15 cellular contexts compared by ENCODE assay signal in genomic region chr1:8740034-8740449, GRCh38.
A peak's percentile ranks its signal among the peaks of the same experiment; 100 is the strongest.
DNase-seq lines count a peak whose midpoint lies in the region; ATAC-seq and TF ChIP-seq lines count a peak whose summit lies in the region.
"Had no signal": no experiment of that assay in that cellular context is flagged by ENCODE, and none has a peak within 500 bp of the region (broad histone marks: within the 10 kb centered on the region; RNA-seq: fewer than 3 reads in every experiment).

No MANE protein-coding gene starts in this region.

- TF ChIP-seq CTCF in WTC11 (IDR thresholded peaks at IDR 0.05), result no peak
- no peak for TF ChIP-seq CTCF in fibroblast of the aortic adventitia (IDR thresholded peaks at IDR 0.05; ENCODE audit: insufficient read depth, low read length)
- TF ChIP-seq CTCF in GM13976 (IDR thresholded peaks at IDR 0.05; ENCODE audit: borderline replicate concordance, control extremely low read depth, extremely low read depth, insufficient read depth, missing control alignments), result no peak
- TF ChIP-seq CTCF in suprapubic skin (IDR thresholded peaks at IDR 0.05), result no peak

- H3K27ac ChIP-seq in suprapubic skin, result no peak overlapping the region
- H3K27ac ChIP-seq: 22Rv1, colonic mucosa, psoas muscle had no signal

- H3K4me3 Mint-ChIP-seq in WTC11, result no peak overlapping the region
- H3K4me3 Mint-ChIP-seq: activated CD4-positive, alpha-beta memory T cell treated with anti-CD3 and anti-CD28 coated beads, Interleukin-2, amount 10 ng/mL, durations not matched to agents 7 days and 5 days; T-helper 1 cell treated with Interleukin-12 subunit alpha and Interleukin-12 subunit beta and Interleukin-4 antibody, amounts not matched to agents 30 μg/mL and 1 μg/mL, for 36 hours had no signal

- no peak overlapping the region for H3K4me3 ChIP-seq in fibroblast of the aortic adventitia (ENCODE audit: low read depth, low read length)
- H3K4me3 ChIP-seq in skeletal muscle cell (ENCODE audit: low read depth, low read length), result no peak overlapping the region
- H3K4me3 ChIP-seq in suprapubic skin, result no peak overlapping the region
- H3K4me3 ChIP-seq: colonic mucosa, psoas muscle had no signal

- TF ChIP-seq POLR2A in suprapubic skin (IDR thresholded peaks at IDR 0.05), result no peak

- H3K27me3 ChIP-seq in suprapubic skin, result no peaks in the 10 kb centered on the region
- H3K27me3 ChIP-seq: colonic mucosa had no signal

- POLR2A ChIA-PET in WTC11 (lab: Charles Lee), result no interaction called here

- H3K9me3 ChIP-seq in suprapubic skin, result peaks cover 5% of the 10 kb centered on the region
- H3K9me3 ChIP-seq: colonic mucosa had no signal

- H3K27ac Mint-ChIP-seq in WTC11, result no peak overlapping the region
- H3K27ac Mint-ChIP-seq: activated CD4-positive, alpha-beta memory T cell treated with anti-CD3 and anti-CD28 coated beads, Interleukin-2, amount 10 ng/mL, durations not matched to agents 7 days and 5 days; T-helper 1 cell treated with Interleukin-12 subunit alpha and Interleukin-12 subunit beta and Interleukin-4 antibody, amounts not matched to agents 30 μg/mL and 1 μg/mL, for 36 hours had no signal

- CTCF ChIA-PET in WTC11 (lab: Charles Lee), result interaction anchor here (1.0 to 3.2 kb wide), 8 partner anchors 9 to 109 kb away, joined by 3 to 21 read pairs (median 4); no protein-coding TSS in a partner anchor

- no peak for TF ChIP-seq EP300 in suprapubic skin (IDR thresholded peaks at IDR 0.05)

- peaks cover 27% of the 10 kb centered on the region for H3K9me3 Mint-ChIP-seq in WTC11

- no peaks in the 10 kb centered on the region for H3K27me3 Mint-ChIP-seq in WTC11 (ENCODE audit: low read depth)
- H3K27me3 Mint-ChIP-seq: activated CD4-positive, alpha-beta memory T cell treated with anti-CD3 and anti-CD28 coated beads, Interleukin-2, amount 10 ng/mL, durations not matched to agents 7 days and 5 days had no signal

- no peak for ATAC-seq in WTC11
- ATAC-seq: psoas muscle had no signal

- H3K4me1 ChIP-seq in suprapubic skin, result no peaks in the 10 kb centered on the region
- H3K4me1 ChIP-seq: colonic mucosa, psoas muscle had no signal

- in situ Hi-C loops in GM13976 (cut with MboI; ENCODE audit: low sequenced_read_pairs, unreplicated experiment), result no loop called here

- DNase-seq in DMS53 (lab: John Stamatoyannopoulos, UW) (peak; percentile 47), DMS53 treated with DMSO at 0.1 percent for 48 hours (lab: John Stamatoyannopoulos, UW; ENCODE audit: unreplicated experiment) (no peak), WTC11 (ENCODE audit: low spot score) (no peak), fibroblast of the aortic adventitia (ENCODE audit: low read depth) (peak; percentile 63), skeletal muscle cell (ENCODE audit: low read depth) (peak; percentile 63), GM13976 (ENCODE audit: low spot score) (no peak), suprapubic skin (ENCODE audit: low spot score in 2 of 2) (no peak)
- no peak for DNase-seq in stimulated activated CD8-positive, alpha-beta memory T cell treated with anti-CD3 and anti-CD28 coated beads, Interleukin-4, amount 100 ng/mL, for 48 hours
- DNase-seq: activated CD4-positive, alpha-beta memory T cell treated with anti-CD3 and anti-CD28 coated beads, Interleukin-2, amount 10 ng/mL, durations not matched to agents 7 days and 5 days; activated naive CD4-positive, alpha-beta T cell; colonic mucosa; NK-92 treated with Interleukin-12 subunit alpha and Interleukin-12 subunit beta, amount 100 ng/mL, for 24 hours; psoas muscle had no signal

- H3K36me3 Mint-ChIP-seq in WTC11, result peaks cover 35% of the 10 kb centered on the region

- no peaks in the 10 kb centered on the region for H3K36me3 ChIP-seq in suprapubic skin
- H3K36me3 ChIP-seq: colonic mucosa had no signal

- H3K4me1 Mint-ChIP-seq in WTC11, result no peaks in the 10 kb centered on the region
- H3K4me1 Mint-ChIP-seq: activated CD4-positive, alpha-beta memory T cell treated with anti-CD3 and anti-CD28 coated beads, Interleukin-2, amount 10 ng/mL, durations not matched to agents 7 days and 5 days had no signal

TF ChIP-seq in WTC11, 78 proteins besides CTCF, POLR2A, EP300 and RAD21:
- TF ChIP-seq HMGA2 (CRISPR knock-in tag; IDR thresholded peaks at IDR 0.05), result no peak
- TF ChIP-seq, protein P1, sequence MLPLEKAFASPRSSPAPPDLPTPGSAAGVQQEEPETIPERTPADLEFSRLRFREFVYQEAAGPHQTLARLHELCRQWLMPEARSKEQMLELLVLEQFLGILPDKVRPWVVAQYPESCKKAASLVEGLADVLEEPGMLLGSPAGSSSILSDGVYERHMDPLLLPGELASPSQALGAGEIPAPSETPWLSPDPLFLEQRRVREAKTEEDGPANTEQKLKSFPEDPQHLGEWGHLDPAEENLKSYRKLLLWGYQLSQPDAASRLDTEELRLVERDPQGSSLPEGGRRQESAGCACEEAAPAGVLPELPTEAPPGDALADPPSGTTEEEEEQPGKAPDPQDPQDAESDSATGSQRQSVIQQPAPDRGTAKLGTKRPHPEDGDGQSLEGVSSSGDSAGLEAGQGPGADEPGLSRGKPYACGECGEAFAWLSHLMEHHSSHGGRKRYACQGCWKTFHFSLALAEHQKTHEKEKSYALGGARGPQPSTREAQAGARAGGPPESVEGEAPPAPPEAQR (CRISPR knock-in tag; IDR thresholded peaks at IDR 0.05), result no peak
- no peak for TF ChIP-seq ZNF423 (CRISPR knock-in tag; IDR thresholded peaks at IDR 0.05)
- no peak for TF ChIP-seq PRDM15 (CRISPR knock-in tag; IDR thresholded peaks at IDR 0.05)
- no peak for TF ChIP-seq NFE2L1 (CRISPR knock-in tag; IDR thresholded peaks at IDR 0.05)
- TF ChIP-seq GABPB1 (CRISPR knock-in tag; IDR thresholded peaks at IDR 0.05), result peak; percentile 81
- TF ChIP-seq E2F4 (CRISPR knock-in tag; IDR thresholded peaks at IDR 0.05; ENCODE audit: borderline replicate concordance, low read depth), result no peak
- TF ChIP-seq, protein P2, sequence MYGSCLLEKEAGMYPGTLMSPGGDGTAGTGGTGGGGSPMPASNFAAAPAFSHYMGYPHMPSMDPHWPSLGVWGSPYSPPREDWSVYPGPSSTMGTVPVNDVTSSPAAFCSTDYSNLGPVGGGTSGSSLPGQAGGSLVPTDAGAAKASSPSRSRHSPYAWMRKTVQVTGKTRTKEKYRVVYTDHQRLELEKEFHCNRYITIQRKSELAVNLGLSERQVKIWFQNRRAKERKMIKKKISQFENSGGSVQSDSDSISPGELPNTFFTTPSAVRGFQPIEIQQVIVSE (CRISPR knock-in tag; IDR thresholded peaks at IDR 0.05; ENCODE audit: borderline replicate concordance), result no peak
- TF ChIP-seq SOX15 (CRISPR knock-in tag; IDR thresholded peaks at IDR 0.05), result no peak

Comparison
In these comparisons a context has a peak if more than half of its experiments do, and no peak if none do; other contexts are left out.
1. DNase-seq: peak in DMS53 (single experiment), fibroblast of the aortic adventitia (single experiment) and skeletal muscle cell (single experiment); none in DMS53 treated with DMSO at 0.1 percent for 48 hours (single experiment), WTC11 (single experiment), GM13976 (single experiment), suprapubic skin (0 of 2) and stimulated activated CD8-positive, alpha-beta memory T cell treated with anti-CD3 and anti-CD28 coated beads, Interleukin-4, amount 100 ng/mL, for 48 hours (single experiment).